ENCODE assay signal across 19 cellular contexts in genomic region chr7:84913731-84914130, GRCh38.
DNase-seq lines count a peak whose midpoint lies in the region; ATAC-seq, FAIRE-seq and TF ChIP-seq lines count a peak whose summit lies in the region.
"Had no signal": no experiment of that assay in that cellular context is flagged by ENCODE, and none has a peak within 500 bp of the region (broad histone marks: within the 10 kb centered on the region; RNA-seq: fewer than 3 reads in every experiment).

No MANE protein-coding gene starts in this region.

- peaks cover 2% of the 10 kb centered on the region for H3K27me3 Mint-ChIP-seq in activated naive CD4-positive, alpha-beta T cell treated with anti-CD3 and anti-CD28 coated beads for 36 hours (ENCODE audit: low read depth)

- peak; percentile 69 for FAIRE-seq in frontal cortex (lab: Jason Lieb, UNC)

- TF ChIP-seq CTCF in AG04449 (IDR thresholded peaks at IDR 0.05; ENCODE audit: insufficient read depth, low read length, missing control alignments) = no peak
- TF ChIP-seq CTCF in left ventricle myocardium inferior (IDR thresholded peaks at IDR 0.05; ENCODE audit: borderline replicate concordance) = no peak

- intact Hi-C loops in activated naive CD4-positive, alpha-beta T cell treated with anti-CD3 and anti-CD28 coated beads for 36 hours (cut with micrococcal nuclease) = loop anchor here (5.0 kb wide), 1 partner anchor 109 kb away; no protein-coding TSS in a partner anchor
- intact Hi-C loops in left ventricle myocardium inferior (cut with micrococcal nuclease) = no loop called here

- DNase-seq in AG04449 (ENCODE audit: low read depth, low spot score) (peak; percentile 9), HCEC 1CT (peak; percentile 80), T1000 (lab: John Stamatoyannopoulos, UW) (peak; percentile 3), frontal cortex (ENCODE audit: low spot score in 2 of 2) (no peak), NOMO-1 treated with dmso at 0.1 percent for 144 hours (lab: John Stamatoyannopoulos, UW; ENCODE audit: unreplicated experiment) (no peak), left ventricle myocardium inferior (no peak)
- no peak for DNase-seq in activated naive CD4-positive, alpha-beta T cell treated with anti-CD3 and anti-CD28 coated beads for 36 hours
- DNase-seq: activated CD4-positive, alpha-beta T cell treated with anti-CD3 and anti-CD28 coated beads, Interleukin-2, amount 50 U/mL, for 48 hours; activated T-cell treated with anti-CD3 and anti-CD28 coated beads, Interleukin-2, amount 50 U/mL, for 72 hours; amygdala; Calu3; cortex of kidney; NCI-H1436; NCI-H345; stimulated activated CD4-positive, alpha-beta T cell treated with anti-CD3 and anti-CD28 coated beads, Interleukin-2, amount 100 ng/mL, for 24 hours; testis had no signal

- no peaks in the 10 kb centered on the region for H3K9me3 ChIP-seq in left ventricle myocardium inferior (replicated peaks)
- H3K9me3 ChIP-seq: testis had no signal

- no peaks in the 10 kb centered on the region for H3K4me1 Mint-ChIP-seq in activated naive CD4-positive, alpha-beta T cell treated with anti-CD3 and anti-CD28 coated beads for 36 hours (ENCODE audit: low read depth)
- H3K4me1 Mint-ChIP-seq: nephron had no signal

- no peaks in the 10 kb centered on the region for H3K4me1 ChIP-seq in left ventricle myocardium inferior
- H3K4me1 ChIP-seq: testis had no signal

- H3K4me3 Mint-ChIP-seq in activated naive CD4-positive, alpha-beta T cell treated with anti-CD3 and anti-CD28 coated beads for 36 hours = no peak overlapping the region
- H3K4me3 Mint-ChIP-seq: activated T-cell treated with anti-CD3 and anti-CD28 coated beads, Interleukin-2, amount 50 U/mL, for 72 hours; nephron had no signal

- H3K36me3 Mint-ChIP-seq in activated naive CD4-positive, alpha-beta T cell treated with anti-CD3 and anti-CD28 coated beads for 36 hours (ENCODE audit: low read depth) = no peaks in the 10 kb centered on the region

- H3K9me3 Mint-ChIP-seq in activated naive CD4-positive, alpha-beta T cell treated with anti-CD3 and anti-CD28 coated beads for 36 hours = no peaks in the 10 kb centered on the region

- no peak for ATAC-seq in GM18517 (IDR thresholded peaks at IDR 0.05; ENCODE audit: unreplicated experiment)
- ATAC-seq: activated T-cell treated with anti-CD3 and anti-CD28 coated beads, Interleukin-2, amount 50 U/mL, for 72 hours; esophagus mucosa had no signal

- H3K27ac ChIP-seq in left ventricle myocardium inferior (replicated peaks) = no peak overlapping the region
- H3K27ac ChIP-seq: testis had no signal

- no peak overlapping the region for H3K27ac Mint-ChIP-seq in activated naive CD4-positive, alpha-beta T cell treated with anti-CD3 and anti-CD28 coated beads for 36 hours
- H3K27ac Mint-ChIP-seq: activated T-cell treated with anti-CD3 and anti-CD28 coated beads, Interleukin-2, amount 50 U/mL, for 72 hours; nephron had no signal

- no peaks in the 10 kb centered on the region for H3K27me3 ChIP-seq in left ventricle myocardium inferior (ENCODE audit: low read depth)
- H3K27me3 ChIP-seq: testis had no signal

- CTCF ChIA-PET in AG04449 (lab: Yijun Ruan, JAX) = no interaction called here
- CTCF ChIA-PET in activated naive CD4-positive, alpha-beta T cell treated with anti-CD3 and anti-CD28 coated beads for 36 hours (lab: Charles Lee) = no interaction called here

- no peaks in the 10 kb centered on the region for H3K36me3 ChIP-seq in left ventricle myocardium inferior

- H3K4me3 ChIP-seq in AG04449 (ENCODE audit: low read depth, low read length) (no peak overlapping the region), left ventricle myocardium inferior (no peak overlapping the region)
- H3K4me3 ChIP-seq: testis had no signal

- POLR2A ChIA-PET in AG04449 (lab: Yijun Ruan, JAX) = no interaction called here

Comparison
In these comparisons a context has a peak if more than half of its experiments do, and no peak if none do; other contexts are left out.
1. DNase-seq: peak in AG04449 (single experiment), HCEC 1CT (single experiment) and T1000 (single experiment); none in frontal cortex (0 of 2), NOMO-1 treated with dmso at 0.1 percent for 144 hours (single experiment), activated naive CD4-positive, alpha-beta T cell treated with anti-CD3 and anti-CD28 coated beads for 36 hours (single experiment) and left ventricle myocardium inferior (single experiment).